ENCODE assay signal across 16 cellular contexts in genomic region chr6:44339763-44340625, GRCh38. TPM values are rescaled to one million over a fixed set of nuclear protein-coding genes. Genes with fewer than 3 reads are reported as not detected.
DNase-seq lines count a peak whose midpoint lies in the region; ATAC-seq, FAIRE-seq and TF ChIP-seq lines count a peak whose summit lies in the region.
"Had no signal": no experiment of that assay in that cellular context is flagged by ENCODE, and none has a peak within 500 bp of the region (broad histone marks: within the 10 kb centered on the region; RNA-seq: fewer than 3 reads in every experiment).

No MANE protein-coding gene starts in this region.

- H3K36me3 ChIP-seq in adipocyte (ENCODE audit: control insufficient read depth, insufficient read depth, low read length, severe bottlenecking) = no peaks in the 10 kb centered on the region
- no peaks in the 10 kb centered on the region for H3K36me3 ChIP-seq in kidney epithelial cell (ENCODE audit: control insufficient read depth, insufficient read depth, low read length)

- H3K4me3 ChIP-seq in AG09309 (ENCODE audit: control insufficient read depth, low read depth, low read length) = no peak overlapping the region
- no peak overlapping the region for H3K4me3 ChIP-seq in adipocyte (ENCODE audit: low read length)
- no peak overlapping the region for H3K4me3 ChIP-seq in kidney epithelial cell (ENCODE audit: low read depth, low read length)
- H3K4me3 ChIP-seq: psoas muscle had no signal

- H3K9ac ChIP-seq in adipocyte (ENCODE audit: low read length) = no peak overlapping the region

- intact Hi-C loops in left cardiac atrium (cut with DNase I) = loop anchor here (2.0 to 10.0 kb wide), 4 partner anchors 71 to 243 kb away; partner anchors contain the start of gene CAPN11 (in 1 of the 2)

- H3K27me3 ChIP-seq in adipocyte (replicated peaks; ENCODE audit: control insufficient read depth, insufficient read depth, low read length) = peaks cover 52% of the 10 kb centered on the region
- peaks cover 32% of the 10 kb centered on the region for H3K27me3 ChIP-seq in kidney epithelial cell (ENCODE audit: control insufficient read depth, insufficient read depth, low read length)

- ATAC-seq in left cardiac atrium (no peak), HG03439 (IDR thresholded peaks at IDR 0.05; ENCODE audit: unreplicated experiment) (no peak)
- ATAC-seq: psoas muscle had no signal

- peak; percentile 86 for FAIRE-seq in H54 (lab: Jason Lieb, UNC)

- H3K9me3 ChIP-seq in adipocyte (ENCODE audit: control insufficient read depth, low read length) = no peaks in the 10 kb centered on the region
- H3K9me3 ChIP-seq: psoas muscle had no signal

- TF ChIP-seq CTCF in AG09309 (IDR thresholded peaks at IDR 0.05; ENCODE audit: control insufficient read depth, insufficient read depth, low read depth, low read length, missing control alignments) (no peak), kidney epithelial cell (IDR thresholded peaks at IDR 0.05; ENCODE audit: insufficient read depth, low read length, poor library complexity, severe bottlenecking) (no peak)

- H3K4me1 ChIP-seq in adipocyte (ENCODE audit: control insufficient read depth, insufficient read depth, low read length) = peaks cover 9% of the 10 kb centered on the region
- H3K4me1 ChIP-seq: psoas muscle had no signal

- DNase-seq in AG09309 (ENCODE audit: low read depth) (peak; percentile 4), H54 (ENCODE audit: insufficient read length, low spot score) (peak; percentile 87), adipocyte (ENCODE audit: low read depth) (peak; percentile 8), kidney epithelial cell (ENCODE audit: low read depth) (peak; percentile 83), DMS79 treated with DMSO at 0.1 percent for 48 hours (lab: John Stamatoyannopoulos, UW) (no peak), left cardiac atrium (no peak), T1000 (lab: John Stamatoyannopoulos, UW) (no peak)
- DNase-seq: activated CD8-positive, alpha-beta memory T cell treated with anti-CD3 and anti-CD28 coated beads, Interleukin-2, amount 50 U/mL, for 48 hours; CD8-positive, alpha-beta memory T cell; NCI-H1092 treated with DMSO at 0.1 percent for 48 hours; psoas muscle; RPMI8226 had no signal

- TF ChIP-seq POLR2A in H54 (IDR thresholded peaks at IDR 0.05; ENCODE audit: low read depth, low read length) = no peak

RNA-seq across cellular contexts. Expression of gene SPATS1, which starts 2.5 kb away (rescaled TPM):
- total RNA-seq in kidney epithelial cell (not detected in 2 replicates), left cardiac atrium (not detected)
- total RNA-seq: CD8-positive, alpha-beta memory T cell; mucosa of gallbladder; NCI-H460; psoas muscle; temporal lobe had no signal

RNA-seq across cellular contexts. Expression of gene AARS2, which starts 26.8 kb away (rescaled TPM):
- 11.9 and 16.6 TPM in 2 replicates for total RNA-seq in kidney epithelial cell
- total RNA-seq in left cardiac atrium = 1 to 10 TPM; 8.2 to 9.6 TPM

RNA-seq across cellular contexts. Expression of gene CDC5L, which starts 47.5 kb away (rescaled TPM):
- total RNA-seq in kidney epithelial cell = 22.9 and 24.9 TPM in 2 replicates
- 10 to 100 TPM; 17.8 to 19.1 TPM for total RNA-seq in left cardiac atrium

Comparison
In these comparisons a context has a peak if more than half of its experiments do, and no peak if none do; other contexts are left out.
1. DNase-seq: peak in AG09309 (single experiment), H54 (single experiment), adipocyte (single experiment) and kidney epithelial cell (single experiment); none in DMS79 treated with DMSO at 0.1 percent for 48 hours (single experiment), left cardiac atrium (single experiment) and T1000 (single experiment).